8 cellular contexts compared by ENCODE assay signal in genomic region chrX:24693453-24694202, GRCh38. TPM values are rescaled to one million over a fixed set of nuclear protein-coding genes. Genes with fewer than 3 reads are reported as not detected.
DNase-seq lines count a peak whose midpoint lies in the region; ATAC-seq and TF ChIP-seq lines count a peak whose summit lies in the region.

TSS of gene POLA1 (plus strand) at chrX:24693918. CDS start at chrX:24693962, 44 bp downstream.

- H3K4me3 ChIP-seq in ascending aorta = peak within 1 kb of the TSS; percentile 50 to 77
- H3K4me3 ChIP-seq in right cardiac atrium (ENCODE audit: low read length) = peak within 1 kb of the TSS; percentile 66
- peak within 1 kb of the TSS; percentile 76 for H3K4me3 ChIP-seq in psoas muscle
- peak within 1 kb of the TSS; percentile 62 for H3K4me3 ChIP-seq in urinary bladder (ENCODE audit: low read depth, low read length)

- ATAC-seq in GM18502 (IDR thresholded peaks at IDR 0.05; ENCODE audit: poor library complexity, unreplicated experiment) = peak; percentile 95
- peak; percentile 85 for ATAC-seq in HG02938 (IDR thresholded peaks at IDR 0.05; ENCODE audit: unreplicated experiment)
- peak; percentile 100 for ATAC-seq in right cardiac atrium
- peak; percentile 96 to 99 (median 98) for ATAC-seq in psoas muscle

- no peaks in the 10 kb centered on the region for H3K36me3 ChIP-seq in ascending aorta
- H3K36me3 ChIP-seq in psoas muscle (ENCODE audit: insufficient read depth in 1 of 2, low read depth in 1 of 2) = no peaks in the 10 kb centered on the region
- H3K36me3 ChIP-seq in urinary bladder (ENCODE audit: insufficient read depth) = no peaks in the 10 kb centered on the region

- DNase-seq in NCI-H1694 treated with DMSO at 0.1 percent for 48 hours (lab: John Stamatoyannopoulos, UW) (peak; percentile 95), T-helper 2 cell (peak; percentile 29 to 87 (median 54)), ascending aorta (ENCODE audit: low spot score in 2 of 2) (peak; percentile 61 to 95), right cardiac atrium (peak; percentile 94 to 97 (median 97)), psoas muscle (peak; percentile 92 to 97)

- intact Hi-C loops in ascending aorta (cut with DNase I) (loop anchor here (2.0 to 10.0 kb wide), 2 partner anchors 199 to 299 kb away; no protein-coding TSS in a partner anchor), right cardiac atrium (cut with DNase I) (no loop called here), psoas muscle (cut with DNase I) (no loop called here)

- WGBS in right cardiac atrium = under 1% methylated on average over 70 of the region's 70 CpGs
- 0 to 37% (median 1%) methylated on average over 58 to 70 of the region's 70 CpGs for WGBS in psoas muscle, 3 donors
- under 1% methylated on average over 70 of the region's 70 CpGs for WGBS in urinary bladder

- H3K27ac ChIP-seq in ascending aorta = peak within 1 kb of the TSS; percentile 76 to 84
- H3K27ac ChIP-seq in right cardiac atrium (ENCODE audit: low read length) = peak within 1 kb of the TSS; percentile 92
- peak within 1 kb of the TSS; percentile 87 for H3K27ac ChIP-seq in psoas muscle
- peak within 1 kb of the TSS; percentile 89 for H3K27ac ChIP-seq in urinary bladder (ENCODE audit: low read depth)

- TF ChIP-seq CTCF in ascending aorta (IDR thresholded peaks at IDR 0.05) = peak in 1 of 3 experiments; percentile 16
- TF ChIP-seq CTCF in psoas muscle (IDR thresholded peaks at IDR 0.05) = peak; percentile 10

- H3K4me1 ChIP-seq in ascending aorta (no peaks in the 10 kb centered on the region), right cardiac atrium (ENCODE audit: control insufficient read depth, insufficient read depth, low read length) (no peaks in the 10 kb centered on the region), psoas muscle (peaks cover 5% of the 10 kb centered on the region), urinary bladder (ENCODE audit: insufficient read depth) (no peaks in the 10 kb centered on the region)

- H3K9me3 ChIP-seq in ascending aorta = no peaks in the 10 kb centered on the region
- no peaks in the 10 kb centered on the region for H3K9me3 ChIP-seq in right cardiac atrium (ENCODE audit: control insufficient read depth, low read length)
- H3K9me3 ChIP-seq in psoas muscle = no peaks in the 10 kb centered on the region

- no peaks in the 10 kb centered on the region for H3K27me3 ChIP-seq in ascending aorta
- no peaks in the 10 kb centered on the region for H3K27me3 ChIP-seq in right cardiac atrium (ENCODE audit: control insufficient read depth, insufficient read depth)
- H3K27me3 ChIP-seq in psoas muscle (ENCODE audit: insufficient read depth in 3 of 3, low read length in 2 of 3) = no peaks in the 10 kb centered on the region

RNA-seq across cellular contexts. Expression of gene POLA1, which starts in this region (rescaled TPM):
- total RNA-seq in ascending aorta (6.0 TPM), right cardiac atrium (10 to 100 TPM in 2 of 4 donors, 1 to 10 TPM in 2; 8.8 to 12.3 (median 10.2) TPM), psoas muscle (1 to 10 TPM; 6.4 to 9.4 (median 8.6) TPM), urinary bladder (37.9 TPM)
- polyA plus RNA-seq in right cardiac atrium (3.6 TPM), psoas muscle (1 to 10 TPM; 3.5 to 6.8 (median 3.6) TPM), urinary bladder (7.2 TPM)

Comparison
In these comparisons a context has a peak if more than half of its experiments do, and no peak if none do; other contexts are left out.
1. Peak in every context shown above with its lines: DNase-seq, ATAC-seq, H3K4me3 ChIP-seq and H3K27ac ChIP-seq.